In the genomic region with DNA sequence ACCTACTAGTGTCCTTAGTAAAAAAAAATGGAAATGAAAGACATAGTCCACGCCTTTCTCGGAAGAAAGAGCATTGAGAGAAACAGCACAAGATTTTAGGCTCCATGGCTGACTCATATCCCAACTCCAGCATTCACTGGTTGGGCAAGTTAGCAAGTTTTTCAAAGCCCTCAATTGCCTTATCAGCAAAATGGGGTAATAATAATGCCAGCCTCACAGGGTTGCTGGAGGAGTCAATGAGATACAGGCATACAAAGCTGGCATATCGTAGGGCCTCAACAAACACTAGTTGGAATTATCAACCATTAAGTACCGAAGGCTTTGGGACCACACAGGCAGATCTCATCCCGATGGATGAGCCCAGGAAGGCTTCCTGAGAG, we compare ENCODE assay signal across 26 cellular contexts. TPM values are rescaled to one million over a fixed set of nuclear protein-coding genes. Genes with fewer than 3 reads are reported as not detected.
A peak's percentile ranks its signal among the peaks of the same experiment; 100 is the strongest.
DNase-seq lines count a peak whose midpoint lies in the region; ATAC-seq, FAIRE-seq and TF ChIP-seq lines count a peak whose summit lies in the region.
"Had no signal": no experiment of that assay in that cellular context is flagged by ENCODE, and none has a peak within 500 bp of the region (broad histone marks: within the 10 kb centered on the region; RNA-seq: fewer than 3 reads in every experiment).

No MANE protein-coding gene starts in this region.

- in situ Hi-C loops in HepG2 (cut with HindIII; ENCODE audit: extremely low pct_ligation_motif_present, low pct_unique_long_range_greater_than_20kb), result no loop called here

- no peaks in the 10 kb centered on the region for H3K36me3 Mint-ChIP-seq in neural crest cell (ENCODE audit: low read depth)
- H3K36me3 Mint-ChIP-seq: CD14-positive monocyte; CD8-positive, alpha-beta memory T cell had no signal

- peaks cover 18% of the 10 kb centered on the region for H3K79me2 ChIP-seq in HepG2 (ENCODE audit: insufficient read depth, low read length)

- TF ChIP-seq EP300 in HepG2 (IDR thresholded peaks at IDR 0.05; ENCODE audit: low read depth in 2 of 2, low read length in 2 of 2) (no peak), HepG2 (CRISPR knock-in tag; IDR thresholded peaks at IDR 0.05; ENCODE audit: borderline replicate concordance) (no peak)

- 0 out of 2 replicates have a peak, but pooled peaks cover 3% of the 10 kb centered on the region for H4K20me1 ChIP-seq in HepG2 (ENCODE audit: insufficient read depth, low read length)

- no peak overlapping the region for H3K4me2 ChIP-seq in HepG2 (ENCODE audit: low read depth, low read length)
- H3K4me2 ChIP-seq: BLaER1 treated with 17β-estradiol and CSF1 and Interleukin-3, amounts not matched to agents 10 nM and 100 nM had no signal

- no peak for FAIRE-seq in HepG2 (lab: Jason Lieb, UNC)
- no peak for FAIRE-seq in frontal cortex (lab: Jason Lieb, UNC)
- FAIRE-seq: A204.1, G401.6, GM12892, GM19239 had no signal

- DNase-seq in HepG2 (ENCODE audit: low spot score) (no peak), right lobe of liver (no peak), dorsolateral prefrontal cortex (no peak), neural crest cell (ENCODE audit: low read depth, low spot score) (no peak), DMS53 treated with DMSO at 0.1 percent for 48 hours (lab: John Stamatoyannopoulos, UW; ENCODE audit: unreplicated experiment) (no peak), frontal cortex (ENCODE audit: low spot score in 2 of 2) (no peak)
- DNase-seq in effector CD4-positive, alpha-beta T cell, result no peak
- DNase-seq: ACHN; AML-193; BE2C; CD4-positive, alpha-beta T cell; DMS53; DND-41; GM23248; HFFc6 had no signal

- no peaks in the 10 kb centered on the region for H3K9me3 Mint-ChIP-seq in neural crest cell
- H3K9me3 Mint-ChIP-seq: HFFc6 had no signal

- no peak for TF ChIP-seq POLR2A in HepG2 (IDR thresholded peaks at IDR 0.05; ENCODE audit: insufficient read depth in 1 of 2, low read depth in 2 of 2, low read length in 2 of 2)
- no peak for TF ChIP-seq POLR2A in right lobe of liver (IDR thresholded peaks at IDR 0.05)

- WGBS in HepG2 (ENCODE audit: low lambda C conversion rate), result 88% methylated on average over 5 of the region's 5 CpGs
- 87% methylated on average over 4 of the region's 5 CpGs for WGBS in right lobe of liver (ENCODE audit: insufficient coverage, low coverage, low lambda C conversion rate, missing lambda C conversion rate)

- BruUV-seq in HepG2 (replicated peaks; lab: Mats Ljungman, UMichigan), result no TSS peak

- peaks cover 3% of the 10 kb centered on the region for H3K4me1 Mint-ChIP-seq in neural crest cell

- TF ChIP-seq CTCF in HepG2 (CRISPR knock-in tag; IDR thresholded peaks at IDR 0.05) (no peak), right lobe of liver (IDR thresholded peaks at IDR 0.05) (no peak), dorsolateral prefrontal cortex (IDR thresholded peaks at IDR 0.05 in 54 of 56, conservative IDR thresholded peaks at IDR 0.05 in 2 of 56; ENCODE audit: low read depth in 1 of 56, partially characterized antibody in 56 of 56) (no peak), neural crest cell (conservative IDR thresholded peaks at IDR 0.05) (no peak)

- POLR2A ChIA-PET in HepG2 (lab: Yijun Ruan, JAX), result no interaction called here

- no peak overlapping the region for H3K27ac ChIP-seq in HepG2 (ENCODE audit: extremely low read length, insufficient read depth, low read length)
- H3K27ac ChIP-seq in right lobe of liver, result no peak overlapping the region
- peak overlapping the region in 40 of 59 donors; percentile 1 to 81 (median 60) for H3K27ac ChIP-seq in dorsolateral prefrontal cortex
- H3K27ac ChIP-seq: 22Rv1; BLaER1 treated with 17β-estradiol and CSF1 and Interleukin-3, amounts not matched to agents 10 nM and 100 nM; GM23248 had no signal

- intact Hi-C loops in HepG2 (cut with micrococcal nuclease; ENCODE audit: unreplicated experiment) (no loop called here), right lobe of liver (cut with DNase I) (no loop called here), dorsolateral prefrontal cortex (cut with DNase I) (loop anchor here in 1 of 2 donors (2.0 to 5.0 kb wide), 2 partner anchors 49 to 50 kb away; no protein-coding TSS in a partner anchor)

- no peak for ATAC-seq in HepG2
- ATAC-seq in right lobe of liver, result no peak
- no peak for ATAC-seq in HG03571 (IDR thresholded peaks at IDR 0.05; ENCODE audit: unreplicated experiment)
- ATAC-seq: HCT116 had no signal

- H3K27ac Mint-ChIP-seq in neural crest cell (ENCODE audit: unreplicated experiment), result no peak overlapping the region
- H3K27ac Mint-ChIP-seq: CD14-positive monocyte; CD4-positive, alpha-beta T cell; CD8-positive, alpha-beta memory T cell; H9 had no signal

- H3K9me3 ChIP-seq in HepG2 (ENCODE audit: low read length) (no peaks in the 10 kb centered on the region), right lobe of liver (no peaks in the 10 kb centered on the region)
- H3K9me3 ChIP-seq: BE2C; BLaER1 treated with 17β-estradiol and CSF1 and Interleukin-3, amounts not matched to agents 10 nM and 100 nM had no signal

- H3K27me3 Mint-ChIP-seq in neural crest cell (ENCODE audit: low read depth), result peaks cover 55% of the 10 kb centered on the region

- CTCF ChIA-PET in HepG2 (lab: Yijun Ruan, JAX; ENCODE audit: low intra/inter-chr PET ratio, low total read pairs), result no interaction called here

- peak overlapping the region; percentile 41 for H3K4me3 Mint-ChIP-seq in neural crest cell
- H3K4me3 Mint-ChIP-seq: CD8-positive, alpha-beta memory T cell; H9; HFFc6 had no signal

- peaks cover 0 to under 1% of the 10 kb centered on the region in 2 experiments; a peak in 2 of 5 replicates for H3K27me3 ChIP-seq in HepG2 (ENCODE audit: control insufficient read depth in 1 of 2, insufficient read depth in 2 of 2, low read length in 2 of 2)
- H3K27me3 ChIP-seq in right lobe of liver, result peaks cover 0 to 8% of the 10 kb centered on the region in 2 donors
- peaks cover 0 to 9% (median 0%) of the 10 kb centered on the region in 45 donors for H3K27me3 ChIP-seq in dorsolateral prefrontal cortex

- H2AFZ ChIP-seq in HepG2 (ENCODE audit: low read length), result no peak overlapping the region
- H2AFZ ChIP-seq: GM23248 had no signal

- no peak for TF ChIP-seq RAD21 in HepG2 (CRISPR knock-in tag; IDR thresholded peaks at IDR 0.05)

- H3K4me3 ChIP-seq in HepG2 (replicated peaks in 1 of 3; ENCODE audit: insufficient read depth in 1 of 3, low read depth in 2 of 3, low read length in 3 of 3), result no peak overlapping the region
- H3K4me3 ChIP-seq in right lobe of liver, result no peak overlapping the region
- H3K4me3 ChIP-seq in dorsolateral prefrontal cortex, result peak overlapping the region in 5 of 59 donors; percentile 22 to 52 (median 36)
- H3K4me3 ChIP-seq: BLaER1 treated with 17β-estradiol and CSF1 and Interleukin-3, amounts not matched to agents 10 nM and 100 nM; GM23248 had no signal

- H3K4me1 ChIP-seq in HepG2 (ENCODE audit: insufficient read depth, low read length) (peaks cover 14% of the 10 kb centered on the region), right lobe of liver (peaks cover 0 to 11% (median 0%) of the 10 kb centered on the region in 4 donors)
- H3K4me1 ChIP-seq: BE2C had no signal

- no peak overlapping the region for H3K9ac ChIP-seq in HepG2 (ENCODE audit: insufficient read depth, low read depth, low read length)
- H3K9ac ChIP-seq: BLaER1 treated with 17β-estradiol and CSF1 and Interleukin-3, amounts not matched to agents 10 nM and 100 nM; GM23248 had no signal

- H3K36me3 ChIP-seq in HepG2 (replicated peaks in 1 of 2; ENCODE audit: control insufficient read depth in 1 of 2, insufficient read depth in 2 of 2, low read length in 2 of 2) (no peaks in the 10 kb centered on the region), right lobe of liver (no peaks in the 10 kb centered on the region)
- H3K36me3 ChIP-seq: BE2C; BLaER1 treated with 17β-estradiol and CSF1 and Interleukin-3, amounts not matched to agents 10 nM and 100 nM had no signal

TF ChIP-seq in HepG2, 621 proteins besides CTCF, POLR2A, EP300 and RAD21:
- TF ChIP-seq MAFF (IDR thresholded peaks at IDR 0.05; ENCODE audit: low read depth, low read length) (peak; percentile 48; the same call in 1 of the 2 replicates), MAFK (conservative IDR thresholded peaks at IDR 0.05 in 1 of 2, IDR thresholded peaks at IDR 0.05 in 1 of 2; ENCODE audit: low read length in 2 of 2) (peak; percentile 53 to 69; a peak in 3 of 4 replicates), ZNF382 (CRISPR knock-in tag; IDR thresholded peaks at IDR 0.05; ENCODE audit: borderline replicate concordance) (no peak)
TF ChIP-seq in HepG2: peak in this region for 2.

RNA-seq across cellular contexts. Expression of a gene that starts 4.0 kb away (rescaled TPM):
- total RNA-seq in HepG2 (2016; rRNA removed; fragmentation: Illumina TruSeq; extraction: Trizol) (12.9 and 13.6 TPM in 2 replicates), right lobe of liver (1 to 10 TPM; 2.3 to 4.2 (median 2.9) TPM), dorsolateral prefrontal cortex (100 to 1,000 TPM in 118 of 120 experiments, 10 to 100 TPM in 2; 81.7 to 241 (median 174) TPM), neural crest cell (7.4 and 7.6 TPM in 2 replicates), frontal cortex (33.0 TPM)
- total RNA-seq in HepG2 (2016; cell fraction: cytosol; rRNA removed; fragmentation: Illumina TruSeq; extraction: Trizol; ENCODE audit: low read depth), result 1.2 and 1.6 TPM in 2 replicates
- total RNA-seq in HepG2 (2016; cell fraction: insoluble cytoplasmic fraction; rRNA removed; fragmentation: Illumina TruSeq; extraction: Trizol), result 11.4 and 13.0 TPM in 2 replicates
- total RNA-seq in HepG2 (2016; cell fraction: membrane; rRNA removed; fragmentation: Illumina TruSeq; extraction: Trizol), result 6.0 and 6.8 TPM in 2 replicates
- total RNA-seq in HepG2 (2016; cell fraction: nucleus; rRNA removed; fragmentation: Illumina TruSeq; extraction: Trizol), result 20.1 and 20.8 TPM in 2 replicates
- 6.2 and 6.4 TPM in 2 replicates for polyA plus RNA-seq in HepG2 (2011; rRNA removed)
- 3.1 and 3.5 TPM in 2 replicates for polyA plus RNA-seq in HepG2 (2011; cell fraction: cytosol; rRNA removed)
- 17.5 and 19.4 TPM in 2 replicates for polyA plus RNA-seq in HepG2 (2011; cell fraction: nucleus; rRNA removed)
- polyA plus RNA-seq in HepG2 (2012), result 4.4 and 5.0 TPM in 2 replicates
- polyA plus RNA-seq in HepG2 (2016; cell fraction: cytosol; fragmentation: Illumina TruSeq; extraction: Trizol; ENCODE audit: low read depth), result 0.99 and 1.1 TPM in 2 replicates
- 9.9 and 11.3 TPM in 2 replicates for polyA plus RNA-seq in HepG2 (2016; cell fraction: insoluble cytoplasmic fraction; fragmentation: Illumina TruSeq; extraction: Trizol; ENCODE audit: low read depth)
- 2.7 and 2.9 TPM in 2 replicates for polyA plus RNA-seq in HepG2 (2016; cell fraction: membrane; fragmentation: Illumina TruSeq; extraction: Trizol; ENCODE audit: low read depth)
- 37.7 and 40.5 TPM in 2 replicates for polyA plus RNA-seq in HepG2 (2016; cell fraction: nucleus; fragmentation: Illumina TruSeq; extraction: Trizol; ENCODE audit: insufficient read depth, low read depth)
- polyA minus RNA-seq in HepG2 (2011; rRNA and poly(A)+ RNA removed; ENCODE audit: low replicate concordance), result 0.91 and 21.7 TPM in 2 replicates
- 4.5 and 5.4 TPM in 2 replicates for polyA minus RNA-seq in HepG2 (2011; cell fraction: cytosol; rRNA and poly(A)+ RNA removed)
- 15.3 and 19.7 TPM in 2 replicates for polyA minus RNA-seq in HepG2 (2011; cell fraction: nucleus; rRNA and poly(A)+ RNA removed)
- polyA plus RNA-seq: CD14-positive monocyte; CD8-positive, alpha-beta memory T cell had no signal

Comparison
In these comparisons a context has a peak if more than half of its experiments do, and no peak if none do; other contexts are left out.
1. H3K27ac ChIP-seq: peak in dorsolateral prefrontal cortex (40 of 59); none in HepG2 (single experiment) and right lobe of liver (0 of 3).